Comparison of ENCODE assay signal across 36 cellular contexts in the genomic region with DNA sequence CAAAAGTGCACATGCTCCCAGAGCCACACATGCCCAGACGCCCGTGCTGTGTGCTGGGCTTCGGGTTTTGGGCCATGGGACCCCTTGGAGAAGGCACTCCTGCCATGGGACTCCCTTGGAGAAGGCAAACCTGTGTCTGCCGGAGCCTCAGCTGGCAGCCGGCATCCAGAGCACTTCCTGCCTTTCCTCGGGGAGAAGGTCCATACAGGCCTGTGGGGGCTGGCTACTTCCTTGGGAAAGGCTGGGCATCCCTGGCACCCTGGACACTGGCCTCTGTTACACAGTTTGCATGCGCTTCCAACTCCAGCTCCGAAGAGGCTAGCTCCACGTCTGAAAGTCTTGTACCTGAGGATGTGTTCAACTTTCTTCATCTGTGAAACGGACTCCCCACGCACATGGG. TPM values are rescaled to one million over a fixed set of nuclear protein-coding genes. Genes with fewer than 3 reads are reported as not detected.
"Had no signal": no experiment of that assay in that cellular context is flagged by ENCODE, and none has a peak within 500 bp of the region (broad histone marks: within the 10 kb centered on the region; RNA-seq: fewer than 3 reads in every experiment).

No MANE protein-coding gene starts in this region.

- H3K27me3 ChIP-seq: ascending aorta, colonic mucosa had no signal

- H3K27ac ChIP-seq: adrenal gland, ascending aorta, colonic mucosa, epithelial cell of prostate, esophagus squamous epithelium, gastroesophageal sphincter had no signal

- H3K4me1 ChIP-seq: adrenal gland, ascending aorta, colonic mucosa, esophagus squamous epithelium, gastroesophageal sphincter had no signal

- H3K4me3 Mint-ChIP-seq: activated CD4-positive, alpha-beta memory T cell treated with anti-CD3 and anti-CD28 coated beads for 36 hours; activated CD4-positive, alpha-beta T cell treated with anti-CD3 and anti-CD28 coated beads for 36 hours; activated CD4-positive, alpha-beta T cell treated with anti-CD3 and anti-CD28 coated beads, Interleukin-2, amount 10 ng/mL, durations not matched to agents 24 days and 14 days; activated CD8-positive, alpha-beta memory T cell treated with anti-CD3 and anti-CD28 coated beads, Interleukin-2, amount 10 ng/mL, durations not matched to agents 7 days and 5 days; activated CD8-positive, alpha-beta T cell treated with anti-CD3 and anti-CD28 coated beads, Interleukin-2, amount 10 ng/mL, durations not matched to agents 7 days and 5 days; activated naive CD4-positive, alpha-beta T cell treated with anti-CD3 and anti-CD28 coated beads for 36 hours; activated naive CD4-positive, alpha-beta T cell treated with anti-CD3 and anti-CD28 coated beads, Interleukin-2, amount 50 U/mL, for 24 hours; activated naive CD8-positive, alpha-beta T cell treated with anti-CD3 and anti-CD28 coated beads for 36 hours; activated naive CD8-positive, alpha-beta T cell treated with anti-CD3 and anti-CD28 coated beads, Interleukin-2, amount 50 U/mL, for 24 hours; activated T-helper 1 cell treated with anti-CD3 and anti-CD28 coated beads, Interleukin-12 subunit alpha, Interleukin-12 subunit beta, Interleukin-2, Interleukin-4 antibody, amounts not matched to agents 30 ng/mL and 10 ng/mL and 1 ng/mL, durations not matched to agents 14 hours and 24 hours and 36 hours; brain had no signal

- H3K27ac Mint-ChIP-seq: activated CD4-positive, alpha-beta memory T cell treated with anti-CD3 and anti-CD28 coated beads for 36 hours; activated CD4-positive, alpha-beta T cell treated with anti-CD3 and anti-CD28 coated beads for 36 hours; activated CD4-positive, alpha-beta T cell treated with anti-CD3 and anti-CD28 coated beads, Interleukin-2, amount 10 ng/mL, durations not matched to agents 24 days and 14 days; activated CD8-positive, alpha-beta memory T cell treated with anti-CD3 and anti-CD28 coated beads, Interleukin-2, amount 10 ng/mL, durations not matched to agents 7 days and 5 days; activated CD8-positive, alpha-beta T cell treated with anti-CD3 and anti-CD28 coated beads, Interleukin-2, amount 10 ng/mL, durations not matched to agents 7 days and 5 days; activated naive CD4-positive, alpha-beta T cell treated with anti-CD3 and anti-CD28 coated beads for 36 hours; activated naive CD4-positive, alpha-beta T cell treated with anti-CD3 and anti-CD28 coated beads, Interleukin-2, amount 50 U/mL, for 24 hours; activated naive CD8-positive, alpha-beta T cell treated with anti-CD3 and anti-CD28 coated beads for 36 hours; activated naive CD8-positive, alpha-beta T cell treated with anti-CD3 and anti-CD28 coated beads, Interleukin-2, amount 50 U/mL, for 24 hours; activated T-helper 1 cell treated with anti-CD3 and anti-CD28 coated beads, Interleukin-12 subunit alpha, Interleukin-12 subunit beta, Interleukin-2, Interleukin-4 antibody, amounts not matched to agents 30 ng/mL and 10 ng/mL and 1 ng/mL, durations not matched to agents 14 hours and 24 hours and 36 hours; activated T-helper 2 cell treated with anti-CD3 and anti-CD28 coated beads, Interferon-gamma antibody, Interleukin-2, Interleukin-4, amounts not matched to agents 10 μg/mL and 5 μg/mL and 100 μg/mL, durations not matched to agents 14 hours and 24 hours and 36 hours; brain had no signal

- H3K4me3 ChIP-seq: adrenal gland, ascending aorta, colonic mucosa, esophagus squamous epithelium, gastroesophageal sphincter had no signal

- H3K9me3 ChIP-seq: adrenal gland, colonic mucosa, esophagus squamous epithelium had no signal

- H3K36me3 ChIP-seq: adrenal gland, ascending aorta, colonic mucosa, esophagus squamous epithelium, gastroesophageal sphincter had no signal

- DNase-seq: activated CD4-positive, alpha-beta memory T cell treated with anti-CD3 and anti-CD28 coated beads for 36 hours; activated CD4-positive, alpha-beta T cell treated with anti-CD3 and anti-CD28 coated beads for 36 hours; activated CD4-positive, alpha-beta T cell treated with anti-CD3 and anti-CD28 coated beads, Interleukin-2, amount 10 ng/mL, durations not matched to agents 24 days and 14 days; activated CD4-positive, CD25-positive, alpha-beta regulatory T cell; activated CD4-positive, CD25-positive, alpha-beta regulatory T cell treated with anti-CD3 and anti-CD28 coated beads, Interleukin-2, amount 50 U/mL, for 72 hours; activated CD8-positive, alpha-beta memory T cell treated with anti-CD3 and anti-CD28 coated beads, Interleukin-2, amount 10 ng/mL, durations not matched to agents 7 days and 5 days; activated CD8-positive, alpha-beta memory T cell treated with anti-CD3 and anti-CD28 coated beads, Interleukin-2, amount 50 U/mL, for 4 hours; activated CD8-positive, alpha-beta T cell treated with anti-CD3 and anti-CD28 coated beads, Interleukin-2, amount 10 ng/mL, durations not matched to agents 7 days and 5 days; activated effector memory CD4-positive, alpha-beta T cell treated with anti-CD3 and anti-CD28 coated beads, Interleukin-2, amount 50 U/mL, for 16 hours; activated naive CD4-positive, alpha-beta T cell treated with anti-CD3 and anti-CD28 coated beads for 36 hours; activated naive CD8-positive, alpha-beta T cell treated with anti-CD3 and anti-CD28 coated beads for 36 hours; activated naive CD8-positive, alpha-beta T cell treated with anti-CD3 and anti-CD28 coated beads, Interleukin-2, amount 50 U/mL, for 24 hours; activated T-cell treated with anti-CD3 and anti-CD28 coated beads, Interleukin-2, amount 50 U/mL, for 1 hour; activated T-cell treated with anti-CD3 and anti-CD28 coated beads, Interleukin-2, amount 50 U/mL, for 48 hours; adrenal gland; amygdala; caudate nucleus; colonic mucosa; effector CD8-positive, alpha-beta T cell; esophagus squamous epithelium; foreskin melanocyte; T-helper 2 cell had no signal

- H3K36me3 Mint-ChIP-seq: activated CD4-positive, alpha-beta memory T cell treated with anti-CD3 and anti-CD28 coated beads for 36 hours; activated CD8-positive, alpha-beta memory T cell treated with anti-CD3 and anti-CD28 coated beads, Interleukin-2, amount 10 ng/mL, durations not matched to agents 7 days and 5 days; activated naive CD4-positive, alpha-beta T cell treated with anti-CD3 and anti-CD28 coated beads, Interleukin-2, amount 50 U/mL, for 24 hours; activated naive CD8-positive, alpha-beta T cell treated with anti-CD3 and anti-CD28 coated beads for 36 hours; brain had no signal

- H3K4me1 Mint-ChIP-seq: activated CD4-positive, alpha-beta T cell treated with anti-CD3 and anti-CD28 coated beads for 36 hours; activated CD4-positive, alpha-beta T cell treated with anti-CD3 and anti-CD28 coated beads, Interleukin-2, amount 10 ng/mL, durations not matched to agents 24 days and 14 days; activated CD8-positive, alpha-beta memory T cell treated with anti-CD3 and anti-CD28 coated beads, Interleukin-2, amount 10 ng/mL, durations not matched to agents 7 days and 5 days; activated naive CD4-positive, alpha-beta T cell treated with anti-CD3 and anti-CD28 coated beads, Interleukin-2, amount 50 U/mL, for 24 hours; activated naive CD8-positive, alpha-beta T cell treated with anti-CD3 and anti-CD28 coated beads for 36 hours; activated naive CD8-positive, alpha-beta T cell treated with anti-CD3 and anti-CD28 coated beads, Interleukin-2, amount 50 U/mL, for 24 hours had no signal

- H3K9me3 Mint-ChIP-seq: activated CD4-positive, alpha-beta memory T cell treated with anti-CD3 and anti-CD28 coated beads for 36 hours; activated CD4-positive, alpha-beta T cell treated with anti-CD3 and anti-CD28 coated beads, Interleukin-2, amount 10 ng/mL, durations not matched to agents 24 days and 14 days; activated naive CD4-positive, alpha-beta T cell treated with anti-CD3 and anti-CD28 coated beads for 36 hours; activated naive CD4-positive, alpha-beta T cell treated with anti-CD3 and anti-CD28 coated beads, Interleukin-2, amount 50 U/mL, for 24 hours; activated naive CD8-positive, alpha-beta T cell treated with anti-CD3 and anti-CD28 coated beads for 36 hours; activated naive CD8-positive, alpha-beta T cell treated with anti-CD3 and anti-CD28 coated beads, Interleukin-2, amount 50 U/mL, for 24 hours; activated T-helper 1 cell treated with anti-CD3 and anti-CD28 coated beads, Interleukin-12 subunit alpha, Interleukin-12 subunit beta, Interleukin-2, Interleukin-4 antibody, amounts not matched to agents 30 ng/mL and 10 ng/mL and 1 ng/mL, durations not matched to agents 14 hours and 24 hours and 36 hours; activated T-helper 2 cell treated with anti-CD3 and anti-CD28 coated beads, Interferon-gamma antibody, Interleukin-2, Interleukin-4, amounts not matched to agents 10 μg/mL and 5 μg/mL and 100 μg/mL, durations not matched to agents 14 hours and 24 hours and 36 hours had no signal

- ATAC-seq: activated CD4-positive, alpha-beta T cell treated with anti-CD3 and anti-CD28 coated beads for 36 hours; activated CD8-positive, alpha-beta memory T cell treated with anti-CD3 and anti-CD28 coated beads, Interleukin-2, amount 10 ng/mL, durations not matched to agents 7 days and 5 days; activated CD8-positive, alpha-beta T cell treated with anti-CD3 and anti-CD28 coated beads, Interleukin-2, amount 10 ng/mL, durations not matched to agents 7 days and 5 days; activated naive CD8-positive, alpha-beta T cell treated with anti-CD3 and anti-CD28 coated beads, Interleukin-2, amount 50 U/mL, for 24 hours; gastroesophageal sphincter had no signal

RNA-seq across cellular contexts. Expression of a gene that starts 14.7 kb away (rescaled TPM):
- total RNA-seq: activated CD4-positive, alpha-beta memory T cell treated with anti-CD3 and anti-CD28 coated beads for 36 hours; activated CD4-positive, alpha-beta T cell treated with anti-CD3 and anti-CD28 coated beads for 36 hours; activated CD4-positive, alpha-beta T cell treated with anti-CD3 and anti-CD28 coated beads, Interleukin-2, amount 10 ng/mL, durations not matched to agents 24 days and 14 days; activated CD8-positive, alpha-beta memory T cell treated with anti-CD3 and anti-CD28 coated beads for 36 hours; activated CD8-positive, alpha-beta memory T cell treated with anti-CD3 and anti-CD28 coated beads, Interleukin-2, amount 10 ng/mL, durations not matched to agents 7 days and 5 days; activated CD8-positive, alpha-beta T cell treated with anti-CD3 and anti-CD28 coated beads, Interleukin-2, amount 10 ng/mL, durations not matched to agents 7 days and 5 days; activated naive CD4-positive, alpha-beta T cell treated with anti-CD3 and anti-CD28 coated beads for 36 hours; activated naive CD8-positive, alpha-beta T cell treated with anti-CD3 and anti-CD28 coated beads for 36 hours; activated T-helper 1 cell treated with anti-CD3 and anti-CD28 coated beads, Interleukin-12 subunit alpha, Interleukin-12 subunit beta, Interleukin-2, Interleukin-4 antibody, amounts not matched to agents 30 ng/mL and 10 ng/mL and 1 ng/mL, durations not matched to agents 14 hours and 24 hours and 36 hours; activated T-helper 2 cell treated with anti-CD3 and anti-CD28 coated beads, Interferon-gamma antibody, Interleukin-2, Interleukin-4, amounts not matched to agents 10 μg/mL and 5 μg/mL and 100 μg/mL, durations not matched to agents 14 hours and 24 hours and 36 hours; adrenal gland; ascending aorta; colonic mucosa; dermis microvascular lymphatic vessel endothelial cell; endothelial cell of umbilical vein; fibroblast of lung; fibroblast of villous mesenchyme; glomerular endothelial cell; T-helper 1 cell treated with Interleukin-12 subunit alpha and Interleukin-12 subunit beta and Interleukin-4 antibody, amounts not matched to agents 30 ng/mL and 1 ng/mL, for 36 hours had no signal
- polyA plus RNA-seq: endothelial cell of umbilical vein, fibroblast of lung had no signal
